ENCODE assay signal across 18 cellular contexts in genomic region chr13:77760893-77761292, GRCh38.
"Had no signal": no experiment of that assay in that cellular context is flagged by ENCODE, and none has a peak within 500 bp of the region (broad histone marks: within the 10 kb centered on the region; RNA-seq: fewer than 3 reads in every experiment).

No MANE protein-coding gene starts in this region.

- H3K9me3 Mint-ChIP-seq: activated naive CD4-positive, alpha-beta T cell treated with anti-CD3 and anti-CD28 coated beads, Interleukin-2, amount 50 U/mL, for 72 hours; dendritic cell treated with granulocyte-macrophage colony-stimulating factor and Interleukin-4, amounts not matched to agents 40 ng/mL and 50 ng/mL, for 4 days; naive thymus-derived CD8-positive, alpha-beta T cell; T-helper 2 cell treated with Interferon-gamma antibody and Interleukin-4, amounts not matched to agents 5 μg/mL and 100 μg/mL, for 36 hours had no signal

- DNase-seq: activated CD4-positive, alpha-beta T cell treated with anti-CD3 and anti-CD28 coated beads, Interleukin-2, amount 10 ng/mL, durations not matched to agents 24 days and 14 days; activated CD8-positive, alpha-beta T cell treated with anti-CD3 and anti-CD28 coated beads, Interleukin-2, amount 10 ng/mL, durations not matched to agents 7 days and 5 days; activated gamma-delta T cell; aorta; effector CD4-positive, alpha-beta T cell; erythroblast; hypothalamus; naive thymus-derived CD8-positive, alpha-beta T cell; spleen; stimulated activated CD4-positive, alpha-beta T cell treated with anti-CD3 and anti-CD28 coated beads, Interleukin-4, amount 100 ng/mL, for 24 hours; stimulated activated naive CD4-positive, alpha-beta T cell treated with Interleukin-2 at 50 U/mL for 16 hours had no signal

- H3K4me1 Mint-ChIP-seq: activated CD4-positive, alpha-beta T cell treated with anti-CD3 and anti-CD28 coated beads, Interleukin-2, amount 10 ng/mL, durations not matched to agents 24 days and 14 days; brain had no signal

- H3K27me3 Mint-ChIP-seq: activated CD4-positive, alpha-beta T cell treated with anti-CD3 and anti-CD28 coated beads, Interleukin-2, amount 10 ng/mL, durations not matched to agents 24 days and 14 days; dendritic cell treated with granulocyte-macrophage colony-stimulating factor and Interleukin-4, amounts not matched to agents 40 ng/mL and 50 ng/mL, for 4 days; naive thymus-derived CD8-positive, alpha-beta T cell; progenitor cell of endocrine pancreas had no signal

- H3K4me3 Mint-ChIP-seq: activated CD4-positive, alpha-beta T cell treated with anti-CD3 and anti-CD28 coated beads, Interleukin-2, amount 10 ng/mL, durations not matched to agents 24 days and 14 days; activated CD8-positive, alpha-beta T cell treated with anti-CD3 and anti-CD28 coated beads, Interleukin-2, amount 10 ng/mL, durations not matched to agents 7 days and 5 days; activated T-helper 1 cell treated with anti-CD3 and anti-CD28 coated beads, Interleukin-12 subunit alpha, Interleukin-12 subunit beta, Interleukin-2, Interleukin-4 antibody, amounts not matched to agents 30 ng/mL and 10 ng/mL and 1 ng/mL, durations not matched to agents 14 hours and 24 hours and 36 hours; brain; dendritic cell treated with granulocyte-macrophage colony-stimulating factor and Interleukin-4, amounts not matched to agents 40 ng/mL and 50 ng/mL, for 4 days; naive thymus-derived CD8-positive, alpha-beta T cell; T-helper 2 cell treated with Interferon-gamma antibody and Interleukin-4, amounts not matched to agents 5 μg/mL and 100 μg/mL, for 36 hours had no signal

- ATAC-seq: activated CD4-positive, CD25-positive, alpha-beta regulatory T cell treated with anti-CD3 and anti-CD28 coated beads, Interleukin-2, amount 50 U/mL, for 24 hours; activated CD8-positive, alpha-beta T cell treated with anti-CD3 and anti-CD28 coated beads, Interleukin-2, amount 10 ng/mL, durations not matched to agents 7 days and 5 days; activated naive CD4-positive, alpha-beta T cell treated with anti-CD3 and anti-CD28 coated beads, Interleukin-2, amount 50 U/mL, for 72 hours; naive thymus-derived CD8-positive, alpha-beta T cell had no signal

- H3K27ac Mint-ChIP-seq: activated CD4-positive, alpha-beta T cell treated with anti-CD3 and anti-CD28 coated beads, Interleukin-2, amount 10 ng/mL, durations not matched to agents 24 days and 14 days; activated CD8-positive, alpha-beta T cell treated with anti-CD3 and anti-CD28 coated beads, Interleukin-2, amount 10 ng/mL, durations not matched to agents 7 days and 5 days; activated naive CD4-positive, alpha-beta T cell treated with anti-CD3 and anti-CD28 coated beads, Interleukin-2, amount 50 U/mL, for 72 hours; activated T-helper 1 cell treated with anti-CD3 and anti-CD28 coated beads, Interleukin-12 subunit alpha, Interleukin-12 subunit beta, Interleukin-2, Interleukin-4 antibody, amounts not matched to agents 30 ng/mL and 10 ng/mL and 1 ng/mL, durations not matched to agents 14 hours and 24 hours and 36 hours; dendritic cell treated with granulocyte-macrophage colony-stimulating factor and Interleukin-4, amounts not matched to agents 40 ng/mL and 50 ng/mL, for 4 days; progenitor cell of endocrine pancreas; T-helper 2 cell treated with Interferon-gamma antibody and Interleukin-4, amounts not matched to agents 5 μg/mL and 100 μg/mL, for 36 hours had no signal
